Comparison of ENCODE assay signal across 8 cellular contexts in the genomic region with DNA sequence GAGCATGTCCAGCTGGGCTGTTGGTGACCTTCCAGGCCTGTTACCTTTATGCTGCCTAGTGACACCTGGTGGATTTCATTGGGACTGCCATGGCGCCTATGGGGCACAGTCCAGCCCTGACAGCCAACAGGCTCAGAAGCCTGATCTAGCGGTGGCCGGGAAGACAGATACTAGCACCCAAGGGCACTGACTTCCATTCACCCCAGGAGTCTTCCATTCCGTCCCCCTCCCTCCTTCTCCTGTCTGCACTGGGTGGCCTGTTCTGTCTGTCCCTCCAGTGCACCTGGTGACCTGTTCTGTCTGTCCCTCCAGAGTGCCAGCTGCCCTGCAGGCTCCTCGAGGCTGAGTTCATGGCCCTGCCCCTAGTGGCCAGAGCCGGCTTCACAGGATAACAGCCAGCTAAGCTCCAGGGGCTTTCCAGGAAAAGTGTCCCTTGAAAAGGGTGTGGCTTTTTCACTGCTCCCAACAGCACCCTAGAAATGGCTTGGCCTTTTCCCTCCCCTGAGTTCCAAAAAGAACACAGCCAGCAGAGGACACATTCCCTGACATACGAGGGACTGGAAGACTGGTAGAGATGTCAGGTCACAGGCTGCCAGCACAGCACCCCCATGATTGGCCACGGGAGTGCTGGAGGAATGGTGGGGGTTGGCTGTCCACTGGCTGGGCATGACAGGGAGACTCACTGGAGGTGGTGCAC. TPM values are rescaled to one million over a fixed set of nuclear protein-coding genes. Genes with fewer than 3 reads are reported as not detected.
A peak's percentile ranks its signal among the peaks of the same experiment; 100 is the strongest.
DNase-seq lines count a peak whose midpoint lies in the region; ATAC-seq lines count a peak whose summit lies in the region.
"Not testable (repeated sequence)": the region's sequence is repeated elsewhere in the genome, so short reads cannot be mapped to it uniquely, and the experiment has no call there.

No MANE protein-coding gene starts in this region.

- H3K4me1 Mint-ChIP-seq in CD4-positive, alpha-beta memory T cell; activated naive CD8-positive, alpha-beta T cell treated with anti-CD3 and anti-CD28 coated beads for 36 hours; natural killer cell treated with Interleukin-12 subunit alpha and Interleukin-12 subunit beta and Interleukin-15 and Interleukin-18, amount 100 ng/mL, for 72 hours (ENCODE audit: low read depth in 2 of 2): not testable (repeated sequence)

- not testable (repeated sequence) for H3K4me1 ChIP-seq in CD4-positive, alpha-beta memory T cell (ENCODE audit: insufficient read depth, low read length)

- peak; percentile 66 to 76 (median 74) for DNase-seq in CD4-positive, alpha-beta memory T cell
- DNase-seq in T-helper 1 cell (peak; percentile 28 to 63 (median 56)), glomerular visceral epithelial cell (ENCODE audit: extremely low spot score) (peak; percentile 81)
- peak; percentile 75 for DNase-seq in activated naive CD8-positive, alpha-beta T cell treated with anti-CD3 and anti-CD28 coated beads for 36 hours
- DNase-seq in natural killer cell treated with Interleukin-12 subunit alpha and Interleukin-12 subunit beta and Interleukin-15 and Interleukin-18, amount 100 ng/mL, for 72 hours (ENCODE audit: low spot score): peak; percentile 74
- DNase-seq in stimulated activated CD8-positive, alpha-beta memory T cell treated with anti-CD3 and anti-CD28 coated beads, Interleukin-15, amount 100 ng/mL, for 48 hours (ENCODE audit: low read depth in 2 of 2): peak; percentile 54 to 56

- H3K27me3 Mint-ChIP-seq in CD4-positive, alpha-beta memory T cell; natural killer cell treated with Interleukin-12 subunit alpha and Interleukin-12 subunit beta and Interleukin-15 and Interleukin-18, amount 100 ng/mL, for 72 hours: not testable (repeated sequence)
- H3K27me3 Mint-ChIP-seq in activated naive CD8-positive, alpha-beta T cell treated with anti-CD3 and anti-CD28 coated beads for 36 hours: peaks cover 20% of the 10 kb centered on the region

- peak overlapping the region; percentile 72 to 93 (median 86) for H3K4me3 Mint-ChIP-seq in CD4-positive, alpha-beta memory T cell
- peak overlapping the region; percentile 43 for H3K4me3 Mint-ChIP-seq in activated naive CD8-positive, alpha-beta T cell treated with anti-CD3 and anti-CD28 coated beads for 36 hours
- peak overlapping the region; percentile 9 for H3K4me3 Mint-ChIP-seq in natural killer cell treated with Interleukin-12 subunit alpha and Interleukin-12 subunit beta and Interleukin-15 and Interleukin-18, amount 100 ng/mL, for 72 hours

- not testable (repeated sequence) for H3K27ac ChIP-seq in CD4-positive, alpha-beta memory T cell (ENCODE audit: low read depth, low read length)

- ATAC-seq in GM19455 (IDR thresholded peaks at IDR 0.05; ENCODE audit: unreplicated experiment): peak; percentile 98
- ATAC-seq in HG03354 (IDR thresholded peaks at IDR 0.05; ENCODE audit: poor library complexity, severe bottlenecking, unreplicated experiment): peak; percentile 84
- ATAC-seq in natural killer cell treated with Interleukin-12 subunit alpha and Interleukin-12 subunit beta and Interleukin-15 and Interleukin-18, amount 100 ng/mL, for 72 hours: peak; percentile 93 to 97

- intact Hi-C loops in CD4-positive, alpha-beta memory T cell (cut with micrococcal nuclease): loop anchor here (10.0 kb wide), 2 partner anchors 326 to 476 kb away; partner anchors contain the start of gene GRAMD2A

- H3K36me3 ChIP-seq in CD4-positive, alpha-beta memory T cell (ENCODE audit: insufficient read depth, low read length): not testable (repeated sequence)

- not testable (repeated sequence) for H3K9me3 ChIP-seq in CD4-positive, alpha-beta memory T cell (ENCODE audit: control insufficient read depth in 1 of 2, low read length in 2 of 2)

- peak overlapping the region in 1 of 2 donors; percentile 41 for H3K4me3 ChIP-seq in CD4-positive, alpha-beta memory T cell (ENCODE audit: low read length in 2 of 2)

- H3K27ac Mint-ChIP-seq in CD4-positive, alpha-beta memory T cell: peak overlapping the region in 5 of 7 donors; percentile 5 to 89 (median 80)
- not testable (repeated sequence) for H3K27ac Mint-ChIP-seq in activated naive CD8-positive, alpha-beta T cell treated with anti-CD3 and anti-CD28 coated beads for 36 hours; natural killer cell treated with Interleukin-12 subunit alpha and Interleukin-12 subunit beta and Interleukin-15 and Interleukin-18, amount 100 ng/mL, for 72 hours

- not testable (repeated sequence) for H3K9me3 Mint-ChIP-seq in CD4-positive, alpha-beta memory T cell; activated naive CD8-positive, alpha-beta T cell treated with anti-CD3 and anti-CD28 coated beads for 36 hours; natural killer cell treated with Interleukin-12 subunit alpha and Interleukin-12 subunit beta and Interleukin-15 and Interleukin-18, amount 100 ng/mL, for 72 hours

- POLR2A ChIA-PET in CD4-positive, alpha-beta memory T cell (lab: Charles Lee; ENCODE audit: partially characterized antibody): interaction anchor here (1.1 kb wide), 1 partner anchor 15 kb away, joined by 6 read pairs; the partner anchor contains the start of genes BBS4 and HIGD2B

- CTCF ChIA-PET in CD4-positive, alpha-beta memory T cell (lab: Charles Lee; ENCODE audit: partially characterized antibody): interaction anchor here (0.6 to 2.0 kb wide), 15 partner anchors 10 to 491 kb away, joined by 3 to 26 read pairs (median 3); no protein-coding TSS in a partner anchor

- H3K27me3 ChIP-seq in CD4-positive, alpha-beta memory T cell (ENCODE audit: insufficient read depth, low read length): not testable (repeated sequence)

- H3K36me3 Mint-ChIP-seq in CD4-positive, alpha-beta memory T cell; activated naive CD8-positive, alpha-beta T cell treated with anti-CD3 and anti-CD28 coated beads for 36 hours; natural killer cell treated with Interleukin-12 subunit alpha and Interleukin-12 subunit beta and Interleukin-15 and Interleukin-18, amount 100 ng/mL, for 72 hours: not testable (repeated sequence)

RNA-seq across cellular contexts. Expression of gene HIGD2B, which starts 15.2 kb away (rescaled TPM):
- total RNA-seq in CD4-positive, alpha-beta memory T cell: under 1 TPM; 0.39 to 0.41 TPM
- not detected for polyA plus RNA-seq in CD4-positive, alpha-beta memory T cell
- total RNA-seq in activated naive CD8-positive, alpha-beta T cell treated with anti-CD3 and anti-CD28 coated beads for 36 hours: under 1 TPM in 1 of 2 experiments, not detected in 1; 0.26 TPM
- under 1 TPM; 0.26 to 0.39 TPM for total RNA-seq in natural killer cell treated with Interleukin-12 subunit alpha and Interleukin-12 subunit beta and Interleukin-15 and Interleukin-18, amount 100 ng/mL, for 72 hours

RNA-seq across cellular contexts. Expression of gene BBS4, which starts 15.2 kb away (rescaled TPM):
- total RNA-seq in CD4-positive, alpha-beta memory T cell: 10 to 100 TPM; 19.1 to 22.2 TPM
- 10 to 100 TPM in 1 of 2 donors, 1 to 10 TPM in 1; 7.7 to 13.8 TPM for polyA plus RNA-seq in CD4-positive, alpha-beta memory T cell
- total RNA-seq in activated naive CD8-positive, alpha-beta T cell treated with anti-CD3 and anti-CD28 coated beads for 36 hours: 10 to 100 TPM; 11.4 to 13.6 TPM
- total RNA-seq in natural killer cell treated with Interleukin-12 subunit alpha and Interleukin-12 subunit beta and Interleukin-15 and Interleukin-18, amount 100 ng/mL, for 72 hours: 10 to 100 TPM; 14.4 to 17.0 TPM

RNA-seq across cellular contexts. Expression of gene GOLGA6B, which starts 16.3 kb away (rescaled TPM):
- not detected for total RNA-seq in CD4-positive, alpha-beta memory T cell
- not detected for polyA plus RNA-seq in CD4-positive, alpha-beta memory T cell
- total RNA-seq in activated naive CD8-positive, alpha-beta T cell treated with anti-CD3 and anti-CD28 coated beads for 36 hours: not detected
- total RNA-seq in natural killer cell treated with Interleukin-12 subunit alpha and Interleukin-12 subunit beta and Interleukin-15 and Interleukin-18, amount 100 ng/mL, for 72 hours: not detected

Comparison
In these comparisons a context has a peak if more than half of its experiments do, and no peak if none do; other contexts are left out.
1. H3K4me3 Mint-ChIP-seq: peak in every context shown above with its lines; median percentile 86 in CD4-positive, alpha-beta memory T cell; 43 in activated naive CD8-positive, alpha-beta T cell treated with anti-CD3 and anti-CD28 coated beads for 36 hours; 9 in natural killer cell treated with Interleukin-12 subunit alpha and Interleukin-12 subunit beta and Interleukin-15 and Interleukin-18, amount 100 ng/mL, for 72 hours.